11 cellular contexts compared by ENCODE assay signal in the genomic region with DNA sequence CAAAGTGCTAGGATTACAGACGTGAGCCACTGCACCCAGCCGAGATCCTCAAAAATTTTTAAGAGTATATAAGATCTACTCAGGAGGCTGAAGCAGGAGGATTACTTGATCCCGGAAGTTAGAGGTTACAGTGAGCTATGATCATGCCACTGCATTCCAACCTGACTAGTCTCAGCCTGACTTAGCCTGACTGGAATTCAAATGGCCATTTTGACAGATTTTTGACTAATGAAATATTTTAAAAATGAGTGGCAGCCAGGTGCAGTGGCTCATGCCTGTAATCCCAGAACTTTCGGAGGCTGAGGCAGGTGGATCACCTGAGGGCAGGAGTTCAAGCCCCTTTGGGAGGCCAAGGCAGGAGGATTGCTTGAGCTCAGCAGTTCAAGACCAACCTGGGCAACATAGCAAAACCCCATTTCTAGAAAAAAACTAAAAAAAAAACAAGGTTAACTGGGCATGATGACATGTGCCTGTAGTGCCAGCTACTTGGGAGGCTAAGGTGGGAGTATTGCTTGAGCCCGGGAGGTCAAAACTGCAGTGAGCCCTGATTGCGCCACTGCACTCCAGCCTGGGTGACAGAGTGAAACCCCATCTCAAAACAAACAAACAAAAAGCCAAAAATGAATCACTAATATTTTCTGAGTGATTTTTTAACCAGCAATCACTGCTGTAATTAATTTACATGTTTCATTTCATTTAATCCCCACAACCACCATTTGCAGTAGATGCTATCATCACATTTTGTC. TPM values are rescaled to one million over a fixed set of nuclear protein-coding genes. Genes with fewer than 3 reads are reported as not detected.
DNase-seq lines count a peak whose midpoint lies in the region; FAIRE-seq and TF ChIP-seq lines count a peak whose summit lies in the region.
"Had no signal": no experiment of that assay in that cellular context is flagged by ENCODE, and none has a peak within 500 bp of the region (broad histone marks: within the 10 kb centered on the region; RNA-seq: fewer than 3 reads in every experiment).

No MANE protein-coding gene starts in this region.

- FAIRE-seq in frontal cortex (lab: Jason Lieb, UNC) = no peak

- TF ChIP-seq CTCF in RWPE1 (conservative IDR thresholded peaks at IDR 0.05; ENCODE audit: low read depth) (no peak), fibroblast of mammary gland (conservative IDR thresholded peaks at IDR 0.05; ENCODE audit: control insufficient read depth, insufficient read depth, low read depth, low read length) (no peak), retinal pigment epithelial cell (conservative IDR thresholded peaks at IDR 0.05; ENCODE audit: low read depth, low read length) (no peak)

- H3K4me3 ChIP-seq in fibroblast of mammary gland (ENCODE audit: control insufficient read depth, low read depth, low read length) = no peak overlapping the region
- H3K4me3 ChIP-seq in retinal pigment epithelial cell (ENCODE audit: low read length) = no peak overlapping the region
- H3K4me3 ChIP-seq: colonic mucosa had no signal

- CTCF ChIA-PET in RWPE1 (lab: Yijun Ruan, JAX) = interaction anchor here (0.6 to 5.8 kb wide), 18 partner anchors 9 to 1341 kb away, joined by 3 to 84 read pairs (median 4); a partner anchor contains a TSS

- H3K27ac ChIP-seq in RWPE1 = peak overlapping the region; percentile 95

- peak; percentile 93 for DNase-seq in EL
- peak; percentile 78 for DNase-seq in RWPE1 (ENCODE audit: low spot score)
- peak; percentile 81 for DNase-seq in fibroblast of mammary gland (ENCODE audit: low read depth)
- DNase-seq in retinal pigment epithelial cell (ENCODE audit: low read depth) = peak; percentile 60
- no peak for DNase-seq in frontal cortex (ENCODE audit: low spot score in 2 of 2)
- no peak for DNase-seq in RPMI8226
- no peak for DNase-seq in iPS-NIHi7 (ENCODE audit: extremely low spot score)
- DNase-seq in GF-D8 (lab: John Stamatoyannopoulos, UW) = no peak
- DNase-seq: activated CD4-positive, alpha-beta T cell treated with anti-CD3 and anti-CD28 coated beads for 48 hours; stimulated activated CD4-positive, alpha-beta T cell treated with anti-CD3 and anti-CD28 coated beads, Interleukin-2, amount 100 ng/mL, for 24 hours had no signal

- POLR2A ChIA-PET in RWPE1 (lab: Yijun Ruan, JAX; ENCODE audit: low non-redundant PET) = interaction anchor here (0.6 to 0.8 kb wide), 2 partner anchors 29 to 111 kb away, joined by 3 read pairs; no protein-coding TSS in a partner anchor

RNA-seq across cellular contexts. Expression of a gene that starts 16.6 kb away (rescaled TPM):
- 25.3 TPM for total RNA-seq in frontal cortex

RNA-seq across cellular contexts. Expression of a gene that starts 29.9 kb away (rescaled TPM):
- 60.7 TPM for total RNA-seq in frontal cortex

RNA-seq across cellular contexts. Expression of a gene that starts 55.1 kb away (rescaled TPM):
- 74.6 TPM for total RNA-seq in frontal cortex

Comparison
In these comparisons a context has a peak if more than half of its experiments do, and no peak if none do; other contexts are left out.
1. DNase-seq: peak in EL (single experiment), RWPE1 (single experiment), fibroblast of mammary gland (single experiment) and retinal pigment epithelial cell (single experiment); none in frontal cortex (0 of 2), RPMI8226 (single experiment), iPS-NIHi7 (single experiment) and GF-D8 (single experiment).